ENCODE assay signal across 13 cellular contexts in genomic region chr22:30238661-30239420, GRCh38. TPM values are rescaled to one million over a fixed set of nuclear protein-coding genes. Genes with fewer than 3 reads are reported as not detected.
DNase-seq lines count a peak whose midpoint lies in the region; ATAC-seq, FAIRE-seq and TF ChIP-seq lines count a peak whose summit lies in the region.
"Had no signal": no experiment of that assay in that cellular context is flagged by ENCODE, and none has a peak within 500 bp of the region (broad histone marks: within the 10 kb centered on the region; RNA-seq: fewer than 3 reads in every experiment).

No MANE protein-coding gene starts in this region.

- CTCF ChIA-PET in CD4-positive, alpha-beta memory T cell (lab: Charles Lee; ENCODE audit: partially characterized antibody): interaction anchor here (1.4 kb wide), 1 partner anchor 11 kb away, joined by 3 read pairs; no protein-coding TSS in a partner anchor

- H3K4me3 ChIP-seq in right atrium auricular region: no peak overlapping the region
- H3K4me3 ChIP-seq in CD4-positive, alpha-beta memory T cell (ENCODE audit: low read length in 2 of 2): no peak overlapping the region

- peaks cover 38% of the 10 kb centered on the region for H3K36me3 Mint-ChIP-seq in activated T-helper 2 cell treated with anti-CD3 and anti-CD28 coated beads, Interferon-gamma antibody, Interleukin-2, Interleukin-4, amounts not matched to agents 10 μg/mL and 5 μg/mL and 100 μg/mL, durations not matched to agents 14 hours and 24 hours and 36 hours (ENCODE audit: low read depth)
- no peaks in the 10 kb centered on the region for H3K36me3 Mint-ChIP-seq in CD4-positive, alpha-beta memory T cell
- H3K36me3 Mint-ChIP-seq: naive B cell had no signal

- no peak for TF ChIP-seq CTCF in right atrium auricular region (IDR thresholded peaks at IDR 0.05)

- no peaks in the 10 kb centered on the region for H3K36me3 ChIP-seq in right atrium auricular region
- no peaks in the 10 kb centered on the region for H3K36me3 ChIP-seq in CD4-positive, alpha-beta memory T cell (ENCODE audit: insufficient read depth, low read length)

- no peaks in the 10 kb centered on the region for H3K9me3 ChIP-seq in right atrium auricular region
- no peaks in the 10 kb centered on the region for H3K9me3 ChIP-seq in CD4-positive, alpha-beta memory T cell (ENCODE audit: control insufficient read depth in 1 of 2, low read length in 2 of 2)

- peaks cover 0 to 3% of the 10 kb centered on the region in 2 donors for H3K4me1 ChIP-seq in right atrium auricular region
- peaks cover 8% of the 10 kb centered on the region for H3K4me1 ChIP-seq in CD4-positive, alpha-beta memory T cell (ENCODE audit: insufficient read depth, low read length)

- H3K9me3 Mint-ChIP-seq in activated T-helper 2 cell treated with anti-CD3 and anti-CD28 coated beads, Interferon-gamma antibody, Interleukin-2, Interleukin-4, amounts not matched to agents 10 μg/mL and 5 μg/mL and 100 μg/mL, durations not matched to agents 14 hours and 24 hours and 36 hours: no peaks in the 10 kb centered on the region
- H3K9me3 Mint-ChIP-seq in CD4-positive, alpha-beta memory T cell: no peaks in the 10 kb centered on the region
- H3K9me3 Mint-ChIP-seq: naive B cell had no signal

- H3K27ac ChIP-seq in right atrium auricular region: no peak overlapping the region
- no peak overlapping the region for H3K27ac ChIP-seq in CD4-positive, alpha-beta memory T cell (ENCODE audit: low read depth, low read length)

- intact Hi-C loops in Right ventricle myocardium superior (cut with DNase I): no loop called here
- intact Hi-C loops in activated T-helper 2 cell treated with anti-CD3 and anti-CD28 coated beads, Interferon-gamma antibody, Interleukin-2, Interleukin-4, amounts not matched to agents 10 μg/mL and 5 μg/mL and 100 μg/mL, durations not matched to agents 14 hours and 24 hours and 36 hours (cut with micrococcal nuclease): no loop called here
- intact Hi-C loops in CD4-positive, alpha-beta memory T cell (cut with micrococcal nuclease): no loop called here

- H3K27ac Mint-ChIP-seq in activated T-helper 2 cell treated with anti-CD3 and anti-CD28 coated beads, Interferon-gamma antibody, Interleukin-2, Interleukin-4, amounts not matched to agents 10 μg/mL and 5 μg/mL and 100 μg/mL, durations not matched to agents 14 hours and 24 hours and 36 hours: peak overlapping the region; percentile 76
- H3K27ac Mint-ChIP-seq in CD4-positive, alpha-beta memory T cell: peak overlapping the region in 1 of 7 donors; percentile 55

- POLR2A ChIA-PET in CD4-positive, alpha-beta memory T cell (lab: Charles Lee; ENCODE audit: partially characterized antibody): no interaction called here

- H3K4me3 Mint-ChIP-seq in activated T-helper 2 cell treated with anti-CD3 and anti-CD28 coated beads, Interferon-gamma antibody, Interleukin-2, Interleukin-4, amounts not matched to agents 10 μg/mL and 5 μg/mL and 100 μg/mL, durations not matched to agents 14 hours and 24 hours and 36 hours (ENCODE audit: low read depth): no peak overlapping the region
- no peak overlapping the region for H3K4me3 Mint-ChIP-seq in CD4-positive, alpha-beta memory T cell
- H3K4me3 Mint-ChIP-seq: naive B cell had no signal

- peaks cover 49% of the 10 kb centered on the region for H3K4me1 Mint-ChIP-seq in activated T-helper 2 cell treated with anti-CD3 and anti-CD28 coated beads, Interferon-gamma antibody, Interleukin-2, Interleukin-4, amounts not matched to agents 10 μg/mL and 5 μg/mL and 100 μg/mL, durations not matched to agents 14 hours and 24 hours and 36 hours (ENCODE audit: low read depth)
- H3K4me1 Mint-ChIP-seq in CD4-positive, alpha-beta memory T cell: peaks cover 4 to 13% (median 4%) of the 10 kb centered on the region in 4 donors

- ATAC-seq in Right ventricle myocardium superior (ENCODE audit: poor library complexity): peak; percentile 70

- FAIRE-seq in urothelium cell line (lab: Jason Lieb, UNC): peak; percentile 78

- no peaks in the 10 kb centered on the region for H3K27me3 ChIP-seq in right atrium auricular region
- H3K27me3 ChIP-seq in CD4-positive, alpha-beta memory T cell (ENCODE audit: insufficient read depth, low read length): no peaks in the 10 kb centered on the region

- no peaks in the 10 kb centered on the region for H3K27me3 Mint-ChIP-seq in activated T-helper 2 cell treated with anti-CD3 and anti-CD28 coated beads, Interferon-gamma antibody, Interleukin-2, Interleukin-4, amounts not matched to agents 10 μg/mL and 5 μg/mL and 100 μg/mL, durations not matched to agents 14 hours and 24 hours and 36 hours (ENCODE audit: low read depth)
- no peaks in the 10 kb centered on the region for H3K27me3 Mint-ChIP-seq in CD4-positive, alpha-beta memory T cell
- H3K27me3 Mint-ChIP-seq: naive B cell had no signal

- DNase-seq in Right ventricle myocardium superior (peak; percentile 68), right atrium auricular region (ENCODE audit: low spot score) (no peak), iris pigment epithelial cell (ENCODE audit: low read depth) (peak; percentile 85), urothelium cell line (ENCODE audit: low spot score) (peak; percentile 76), NCI-H510A treated with DMSO at 0.1 percent for 48 hours (lab: John Stamatoyannopoulos, UW) (no peak), SKM-1 treated with dmso at 0.1 percent for 144 hours (lab: John Stamatoyannopoulos, UW; ENCODE audit: unreplicated experiment) (no peak)
- no peak for DNase-seq in activated T-helper 2 cell treated with anti-CD3 and anti-CD28 coated beads, Interferon-gamma antibody, Interleukin-2, Interleukin-4, amounts not matched to agents 10 μg/mL and 5 μg/mL and 100 μg/mL, durations not matched to agents 14 hours and 24 hours and 36 hours (ENCODE audit: low spot score)
- no peak for DNase-seq in CD4-positive, alpha-beta memory T cell
- DNase-seq: activated gamma-delta T cell treated with Interleukin-2 at 50 U/mL for 16 hours, MV-4-11, naive B cell had no signal

RNA-seq across cellular contexts. Expression of gene LIF, which starts 7.7 kb away (rescaled TPM):
- total RNA-seq in Right ventricle myocardium superior (0.54 TPM), right atrium auricular region (1 to 10 TPM in 1 of 2 donors, under 1 TPM in 1; 0.79 to 8.9 TPM)
- 919 and 932 TPM in 2 replicates for total RNA-seq in activated T-helper 2 cell treated with anti-CD3 and anti-CD28 coated beads, Interferon-gamma antibody, Interleukin-2, Interleukin-4, amounts not matched to agents 10 μg/mL and 5 μg/mL and 100 μg/mL, durations not matched to agents 14 hours and 24 hours and 36 hours
- total RNA-seq in CD4-positive, alpha-beta memory T cell: under 1 TPM; 0.26 to 0.58 TPM
- not detected for polyA plus RNA-seq in CD4-positive, alpha-beta memory T cell

RNA-seq across cellular contexts. Expression of gene OSM, which starts 27.8 kb away (rescaled TPM):
- 0.11 TPM for total RNA-seq in Right ventricle myocardium superior
- 1 to 10 TPM in 1 of 2 donors, under 1 TPM in 1; 0.63 to 1.6 TPM for total RNA-seq in right atrium auricular region
- 148 and 152 TPM in 2 replicates for total RNA-seq in activated T-helper 2 cell treated with anti-CD3 and anti-CD28 coated beads, Interferon-gamma antibody, Interleukin-2, Interleukin-4, amounts not matched to agents 10 μg/mL and 5 μg/mL and 100 μg/mL, durations not matched to agents 14 hours and 24 hours and 36 hours
- total RNA-seq in CD4-positive, alpha-beta memory T cell: 1 to 10 TPM; 1.1 to 1.6 TPM
- 100 to 1,000 TPM in 1 of 2 donors, 10 to 100 TPM in 1; 23.7 to 103 TPM for polyA plus RNA-seq in CD4-positive, alpha-beta memory T cell
- total RNA-seq: epithelial cell of proximal tubule, SK-MEL-5 had no signal

RNA-seq across cellular contexts. Expression of gene CASTOR1, which starts 50.5 kb away (rescaled TPM):
- total RNA-seq in Right ventricle myocardium superior: 5.3 TPM
- total RNA-seq in right atrium auricular region: 10 to 100 TPM in 1 of 2 donors, 1 to 10 TPM in 1; 8.1 to 12.5 TPM
- total RNA-seq in activated T-helper 2 cell treated with anti-CD3 and anti-CD28 coated beads, Interferon-gamma antibody, Interleukin-2, Interleukin-4, amounts not matched to agents 10 μg/mL and 5 μg/mL and 100 μg/mL, durations not matched to agents 14 hours and 24 hours and 36 hours: 11.1 TPM in 2 replicates
- 10 to 100 TPM; 13.7 to 14.9 TPM for total RNA-seq in CD4-positive, alpha-beta memory T cell
- polyA plus RNA-seq in CD4-positive, alpha-beta memory T cell: 10 to 100 TPM; 11.3 to 17.5 TPM

Comparison
In these comparisons a context has a peak if more than half of its experiments do, and no peak if none do; other contexts are left out.
1. DNase-seq: peak in Right ventricle myocardium superior (single experiment), iris pigment epithelial cell (single experiment) and urothelium cell line (single experiment); none in right atrium auricular region (single experiment), activated T-helper 2 cell treated with anti-CD3 and anti-CD28 coated beads, Interferon-gamma antibody, Interleukin-2, Interleukin-4, amounts not matched to agents 10 μg/mL and 5 μg/mL and 100 μg/mL, durations not matched to agents 14 hours and 24 hours and 36 hours (single experiment), CD4-positive, alpha-beta memory T cell (0 of 5), NCI-H510A treated with DMSO at 0.1 percent for 48 hours (single experiment) and SKM-1 treated with dmso at 0.1 percent for 144 hours (single experiment).
2. RNA of gene LIF, which starts 7.7 kb away (total RNA-seq): 919 to 932 TPM in activated T-helper 2 cell treated with anti-CD3 and anti-CD28 coated beads, Interferon-gamma antibody, Interleukin-2, Interleukin-4, amounts not matched to agents 10 μg/mL and 5 μg/mL and 100 μg/mL, durations not matched to agents 14 hours and 24 hours and 36 hours; 0.79 to 8.9 TPM in right atrium auricular region, 0.26 to 0.58 TPM in CD4-positive, alpha-beta memory T cell and 0.54 TPM in Right ventricle myocardium superior (single experiment); every median in the first group is over 10 times any median in the second.
3. RNA of gene OSM, which starts 27.8 kb away (total RNA-seq): 148 to 152 TPM in activated T-helper 2 cell treated with anti-CD3 and anti-CD28 coated beads, Interferon-gamma antibody, Interleukin-2, Interleukin-4, amounts not matched to agents 10 μg/mL and 5 μg/mL and 100 μg/mL, durations not matched to agents 14 hours and 24 hours and 36 hours; 0.63 to 1.6 TPM in right atrium auricular region, 1.1 to 1.6 TPM in CD4-positive, alpha-beta memory T cell and 0.11 TPM in Right ventricle myocardium superior (single experiment); every median in the first group is over 10 times any median in the second.